Comparison of ENCODE assay signal across 14 cellular contexts in genomic region chr11:111301004-111301839, GRCh38. TPM values are rescaled to one million over a fixed set of nuclear protein-coding genes. Genes with fewer than 3 reads are reported as not detected.
DNase-seq lines count a peak whose midpoint lies in the region; ATAC-seq and TF ChIP-seq lines count a peak whose summit lies in the region.
"Had no signal": no experiment of that assay in that cellular context is flagged by ENCODE, and none has a peak within 500 bp of the region (broad histone marks: within the 10 kb centered on the region; RNA-seq: fewer than 3 reads in every experiment).

No MANE protein-coding gene starts in this region.

- peak overlapping the region in 4 of 5 experiments; percentile 72 to 80 (median 76) for H3K4me3 Mint-ChIP-seq in brain
- H3K4me3 Mint-ChIP-seq: activated CD4-positive, alpha-beta T cell treated with anti-CD3 and anti-CD28 coated beads, Interleukin-2, amount 10 ng/mL, durations not matched to agents 7 days and 5 days; CD8-positive, alpha-beta T cell had no signal

- peaks cover 38% of the 10 kb centered on the region for H3K27me3 Mint-ChIP-seq in brain

- TF ChIP-seq EP300 in stomach (IDR thresholded peaks at IDR 0.05), result no peak

- TF ChIP-seq POLR2A in stomach (IDR thresholded peaks at IDR 0.05), result no peak

- H3K4me1 ChIP-seq in stomach, result peaks cover 12 to 61% (median 52%) of the 10 kb centered on the region in 4 donors

- no peaks in the 10 kb centered on the region for H3K36me3 Mint-ChIP-seq in brain
- H3K36me3 Mint-ChIP-seq: CD8-positive, alpha-beta T cell had no signal

- no peaks in the 10 kb centered on the region for H3K9me3 Mint-ChIP-seq in brain
- H3K9me3 Mint-ChIP-seq: activated CD4-positive, alpha-beta T cell treated with anti-CD3 and anti-CD28 coated beads, Interleukin-2, amount 10 ng/mL, durations not matched to agents 7 days and 5 days; CD8-positive, alpha-beta T cell had no signal

- H3K36me3 ChIP-seq in stomach, result peaks cover 0 to 6% (median 0%) of the 10 kb centered on the region in 4 donors
- H3K36me3 ChIP-seq: suprapubic skin had no signal

- ATAC-seq in GM21786 (IDR thresholded peaks at IDR 0.05; ENCODE audit: unreplicated experiment) (peak; percentile 38), GM18498 (IDR thresholded peaks at IDR 0.05; ENCODE audit: unreplicated experiment) (no peak)
- ATAC-seq: CD8-positive, alpha-beta T cell had no signal

- TF ChIP-seq CTCF in brain (conservative IDR thresholded peaks at IDR 0.05), result no peak
- TF ChIP-seq CTCF in stomach (IDR thresholded peaks at IDR 0.05), result no peak

- peaks cover 0 to 20% (median 0%) of the 10 kb centered on the region in 3 donors for H3K27me3 ChIP-seq in stomach

- no peaks in the 10 kb centered on the region for H3K9me3 ChIP-seq in stomach
- H3K9me3 ChIP-seq: suprapubic skin had no signal

- no peak overlapping the region for H3K27ac Mint-ChIP-seq in brain
- H3K27ac Mint-ChIP-seq: activated CD4-positive, alpha-beta T cell treated with anti-CD3 and anti-CD28 coated beads, Interleukin-2, amount 10 ng/mL, durations not matched to agents 7 days and 5 days; CD8-positive, alpha-beta T cell had no signal

- WGBS in stomach, 5 donors, result 32 to 63% (median 50%) methylated on average over 5 of the region's 5 CpGs

- H3K4me3 ChIP-seq in stomach, result peak overlapping the region in 1 of 4 donors; percentile 71
- H3K4me3 ChIP-seq: suprapubic skin had no signal

- intact Hi-C loops in stomach (cut with DNase I; ENCODE audit: low total_unique reads), result no loop called here

- peaks cover 54% of the 10 kb centered on the region for H3K4me1 Mint-ChIP-seq in brain
- H3K4me1 Mint-ChIP-seq: activated CD4-positive, alpha-beta T cell treated with anti-CD3 and anti-CD28 coated beads, Interleukin-2, amount 10 ng/mL, durations not matched to agents 7 days and 5 days had no signal

- DNase-seq in NCI-H2107 treated with DMSO at 0.1 percent for 48 hours (lab: John Stamatoyannopoulos, UW; ENCODE audit: unreplicated experiment) (peak; percentile 88), stomach (peak; percentile 63), germinal center (ENCODE audit: low spot score) (no peak), GM03348 (ENCODE audit: low spot score) (no peak)
- DNase-seq: activated CD4-positive, alpha-beta T cell treated with anti-CD3 and anti-CD28 coated beads, Interleukin-2, amount 10 ng/mL, durations not matched to agents 7 days and 5 days; CD8-positive, alpha-beta T cell had no signal

- peak overlapping the region; percentile 51 to 99 (median 96) for H3K27ac ChIP-seq in stomach
- H3K27ac ChIP-seq: suprapubic skin had no signal

RNA-seq across cellular contexts. Expression of gene POU2AF3, which starts 2.9 kb away (rescaled TPM):
- polyA plus RNA-seq in brain (ENCODE audit: insufficient read depth, low read depth, low replicate concordance) (2.8 TPM), stomach (10 to 100 TPM in 1 of 3 donors, 1 to 10 TPM in 2; 3.3 to 10.1 (median 4.3) TPM)
- total RNA-seq in stomach, result 1 to 10 TPM in 4 of 5 donors, under 1 TPM in 1; 0.58 to 7.6 (median 3.1) TPM
- total RNA-seq: activated CD4-positive, alpha-beta T cell treated with anti-CD3 and anti-CD28 coated beads, Interleukin-2, amount 10 ng/mL, durations not matched to agents 7 days and 5 days; bronchial epithelial cell; CD8-positive, alpha-beta T cell; M059J; renal cortical epithelial cell had no signal

RNA-seq across cellular contexts. Expression of gene POU2AF2, which starts 55.7 kb away (rescaled TPM):
- not detected for polyA plus RNA-seq in brain (ENCODE audit: insufficient read depth, low read depth, low replicate concordance)
- not detected for total RNA-seq in stomach
- 1 to 10 TPM; 2.4 to 3.9 (median 3.1) TPM for polyA plus RNA-seq in stomach
- total RNA-seq: activated CD4-positive, alpha-beta T cell treated with anti-CD3 and anti-CD28 coated beads, Interleukin-2, amount 10 ng/mL, durations not matched to agents 7 days and 5 days; bronchial epithelial cell; CD8-positive, alpha-beta T cell; M059J; mesenteric fat pad; renal cortical epithelial cell; suprapubic skin had no signal

Comparison
In these comparisons a context has a peak if more than half of its experiments do, and no peak if none do; other contexts are left out.
1. DNase-seq: peak in NCI-H2107 treated with DMSO at 0.1 percent for 48 hours (single experiment) and stomach (single experiment); none in germinal center (single experiment) and GM03348 (single experiment).